Comparison of ENCODE assay signal across 1 cellular context in the genomic region with DNA sequence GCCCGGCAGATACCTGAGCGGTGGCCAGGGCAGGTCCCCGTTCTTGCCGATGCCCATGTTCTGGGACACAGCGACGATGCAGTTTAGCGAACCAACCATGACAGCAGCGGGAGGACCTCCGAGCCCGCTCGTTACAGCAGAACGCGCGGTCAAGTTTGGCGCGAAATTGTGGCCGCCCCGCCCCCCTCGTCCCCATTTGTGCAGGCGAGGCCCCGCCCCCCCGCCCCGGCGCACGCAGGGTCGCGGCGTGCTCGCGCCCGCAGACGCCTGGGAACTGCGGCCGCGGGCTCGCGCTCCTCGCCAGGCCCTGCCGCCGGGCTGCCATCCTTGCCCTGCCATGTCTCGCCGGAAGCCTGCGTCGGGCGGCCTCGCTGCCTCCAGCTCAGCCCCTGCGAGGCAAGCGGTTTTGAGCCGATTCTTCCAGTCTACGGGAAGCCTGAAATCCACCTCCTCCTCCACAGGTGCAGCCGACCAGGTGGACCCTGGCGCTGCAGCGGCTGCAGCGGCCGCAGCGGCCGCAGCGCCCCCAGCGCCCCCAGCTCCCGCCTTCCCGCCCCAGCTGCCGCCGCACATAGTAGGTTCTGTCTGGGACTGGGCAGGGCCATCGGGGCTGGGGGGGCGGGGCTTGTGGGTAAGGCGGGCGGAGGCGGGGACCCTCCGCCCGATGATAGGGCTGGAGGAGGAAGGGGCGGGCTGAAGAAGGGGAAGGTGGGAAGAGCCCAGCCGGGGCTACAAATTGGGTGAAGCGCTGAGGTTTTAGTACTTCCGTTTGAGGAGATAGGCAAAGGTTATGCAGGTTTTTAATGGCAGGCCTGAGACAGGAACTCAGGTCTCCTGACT.
TF ChIP-seq lines count a peak whose summit lies in the region.

A gene (minus strand): TSS at position 593 of the 840 bp plus-strand sequence. CDS start 494 bp downstream, at position 99.
A gene (plus strand): TSS at position 262 of the 840 bp plus-strand sequence. CDS start 76 bp downstream, at position 338.

TF ChIP-seq in HepG2, 621 proteins besides CTCF, POLR2A, EP300 and RAD21 (continued from another document):
- TF ChIP-seq XRCC5 (optimal IDR thresholded peaks at IDR 0.05; ENCODE audit: low read length) (no peak), U2AF1 (optimal IDR thresholded peaks at IDR 0.05; ENCODE audit: low read depth, low read length) (no peak), ZNF782 (CRISPR knock-in tag; IDR thresholded peaks at IDR 0.05; ENCODE audit: borderline replicate concordance) (0 out of 2 replicates have a peak, but pooled peaks have one; percentile 34), NFE2L2 (IDR thresholded peaks at IDR 0.05; ENCODE audit: low read length) (no peak), NCOA2 (CRISPR knock-in tag; IDR thresholded peaks at IDR 0.05) (no peak), PHF8 (CRISPR knock-in tag; IDR thresholded peaks at IDR 0.05) (peak; percentile 94), ZNF670 (CRISPR knock-in tag; IDR thresholded peaks at IDR 0.05; ENCODE audit: borderline replicate concordance) (no peak), ZNF124 (CRISPR knock-in tag; IDR thresholded peaks at IDR 0.05) (peak; percentile 49; the same call in 1 of the 2 replicates), SIN3A (IDR thresholded peaks at IDR 0.05; ENCODE audit: borderline replicate concordance, low read depth, low read length) (peak; percentile 79), ZNF468 (CRISPR knock-in tag; IDR thresholded peaks at IDR 0.05) (no peak), ZNF274 (CRISPR knock-in tag; IDR thresholded peaks at IDR 0.05) (peak; percentile 18; the same call in 1 of the 2 replicates), ZNF879 (CRISPR knock-in tag; IDR thresholded peaks at IDR 0.05) (no peak), SP4 (CRISPR knock-in tag; IDR thresholded peaks at IDR 0.05) (peak; percentile 78)
- TF ChIP-seq, protein P1, sequence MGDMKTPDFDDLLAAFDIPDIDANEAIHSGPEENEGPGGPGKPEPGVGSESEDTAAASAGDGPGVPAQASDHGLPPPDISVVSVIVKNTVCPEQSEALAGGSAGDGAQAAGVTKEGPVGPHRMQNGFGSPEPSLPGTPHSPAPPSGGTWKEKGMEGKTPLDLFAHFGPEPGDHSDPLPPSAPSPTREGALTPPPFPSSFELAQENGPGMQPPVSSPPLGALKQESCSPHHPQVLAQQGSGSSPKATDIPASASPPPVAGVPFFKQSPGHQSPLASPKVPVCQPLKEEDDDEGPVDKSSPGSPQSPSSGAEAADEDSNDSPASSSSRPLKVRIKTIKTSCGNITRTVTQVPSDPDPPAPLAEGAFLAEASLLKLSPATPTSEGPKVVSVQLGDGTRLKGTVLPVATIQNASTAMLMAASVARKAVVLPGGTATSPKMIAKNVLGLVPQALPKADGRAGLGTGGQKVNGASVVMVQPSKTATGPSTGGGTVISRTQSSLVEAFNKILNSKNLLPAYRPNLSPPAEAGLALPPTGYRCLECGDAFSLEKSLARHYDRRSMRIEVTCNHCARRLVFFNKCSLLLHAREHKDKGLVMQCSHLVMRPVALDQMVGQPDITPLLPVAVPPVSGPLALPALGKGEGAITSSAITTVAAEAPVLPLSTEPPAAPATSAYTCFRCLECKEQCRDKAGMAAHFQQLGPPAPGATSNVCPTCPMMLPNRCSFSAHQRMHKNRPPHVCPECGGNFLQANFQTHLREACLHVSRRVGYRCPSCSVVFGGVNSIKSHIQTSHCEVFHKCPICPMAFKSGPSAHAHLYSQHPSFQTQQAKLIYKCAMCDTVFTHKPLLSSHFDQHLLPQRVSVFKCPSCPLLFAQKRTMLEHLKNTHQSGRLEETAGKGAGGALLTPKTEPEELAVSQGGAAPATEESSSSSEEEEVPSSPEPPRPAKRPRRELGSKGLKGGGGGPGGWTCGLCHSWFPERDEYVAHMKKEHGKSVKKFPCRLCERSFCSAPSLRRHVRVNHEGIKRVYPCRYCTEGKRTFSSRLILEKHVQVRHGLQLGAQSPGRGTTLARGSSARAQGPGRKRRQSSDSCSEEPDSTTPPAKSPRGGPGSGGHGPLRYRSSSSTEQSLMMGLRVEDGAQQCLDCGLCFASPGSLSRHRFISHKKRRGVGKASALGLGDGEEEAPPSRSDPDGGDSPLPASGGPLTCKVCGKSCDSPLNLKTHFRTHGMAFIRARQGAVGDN (CRISPR knock-in tag; IDR thresholded peaks at IDR 0.05): peak; percentile 88
- TF ChIP-seq, protein P2, sequence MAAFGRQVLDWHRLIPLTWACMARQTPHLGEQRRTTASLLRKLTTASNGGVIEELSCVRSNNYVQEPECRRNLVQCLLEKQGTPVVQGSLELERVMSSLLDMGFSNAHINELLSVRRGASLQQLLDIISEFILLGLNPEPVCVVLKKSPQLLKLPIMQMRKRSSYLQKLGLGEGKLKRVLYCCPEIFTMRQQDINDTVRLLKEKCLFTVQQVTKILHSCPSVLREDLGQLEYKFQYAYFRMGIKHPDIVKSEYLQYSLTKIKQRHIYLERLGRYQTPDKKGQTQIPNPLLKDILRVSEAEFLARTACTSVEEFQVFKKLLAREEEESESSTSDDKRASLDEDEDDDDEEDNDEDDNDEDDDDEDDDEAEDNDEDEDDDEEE (CRISPR knock-in tag; IDR thresholded peaks at IDR 0.05): 0 out of 2 replicates have a peak, but pooled peaks have one; percentile 44
